4 cellular contexts compared by ENCODE assay signal in the genomic region with DNA sequence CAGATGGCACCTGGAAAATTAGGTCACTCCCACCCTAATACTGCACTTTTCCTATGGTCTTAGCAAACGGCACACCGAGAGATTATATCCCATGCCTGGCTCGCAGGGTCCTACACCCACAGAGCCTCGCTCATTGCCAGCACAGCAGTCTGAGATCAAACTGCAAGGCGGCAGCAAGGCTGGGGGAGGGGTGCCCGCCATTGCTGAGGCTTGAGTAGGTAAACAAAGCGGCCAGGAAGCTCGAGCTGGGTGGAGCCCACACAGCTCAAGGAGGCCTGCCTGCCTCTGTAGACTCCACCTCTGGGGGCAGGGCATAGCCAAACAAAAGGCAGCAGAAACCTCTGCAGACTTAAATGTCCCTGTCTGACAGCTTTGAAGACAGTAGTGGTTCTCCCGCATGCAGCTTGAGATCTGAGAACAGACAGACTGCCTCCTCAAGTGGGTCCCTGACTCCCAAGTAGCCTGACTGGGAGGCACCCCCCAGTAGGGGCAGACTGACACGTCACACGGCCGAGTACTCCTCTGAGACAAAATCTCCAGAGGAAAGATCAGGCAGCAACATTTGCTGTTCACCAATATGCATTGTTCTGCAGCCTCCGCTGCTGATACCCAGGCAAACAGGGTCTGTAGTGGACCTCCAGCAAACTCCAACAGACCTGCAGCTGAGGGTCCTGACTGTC. TPM values are rescaled to one million over a fixed set of nuclear protein-coding genes. Genes with fewer than 3 reads are reported as not detected.
"Had no signal": no experiment of that assay in that cellular context is flagged by ENCODE, and none has a peak within 500 bp of the region (broad histone marks: within the 10 kb centered on the region; RNA-seq: fewer than 3 reads in every experiment).

No MANE protein-coding gene starts in this region.

RNA-seq across cellular contexts. Expression of gene HLA-G, which starts 47.5 kb away (rescaled TPM):
- total RNA-seq: GM23248, H4, HT1080, IMR-90 had no signal
- polyA plus RNA-seq: IMR-90 had no signal

RNA-seq across cellular contexts. Expression of gene HLA-F, which starts 56.9 kb away (rescaled TPM):
- total RNA-seq: IMR-90 had no signal
- polyA plus RNA-seq: IMR-90 had no signal
